In genomic region chr20:57851025-57851682, GRCh38 we compare ENCODE assay signal across 18 cellular contexts.
"Had no signal": no experiment of that assay in that cellular context is flagged by ENCODE, and none has a peak within 500 bp of the region (broad histone marks: within the 10 kb centered on the region; RNA-seq: fewer than 3 reads in every experiment).

No MANE protein-coding gene starts in this region.

- ATAC-seq: esophagus mucosa had no signal

- H3K4me1 ChIP-seq: adrenal gland, parathyroid adenoma, suprapubic skin had no signal

- H3K4me3 Mint-ChIP-seq: activated T-cell treated with anti-CD3 and anti-CD28 coated beads, Interleukin-2, amount 50 U/mL, for 24 hours; immature natural killer cell; naive B cell; neural progenitor cell; stimulated activated naive CD8-positive, alpha-beta T cell treated with anti-CD3 and anti-CD28 coated beads, Interleukin-15, Interleukin-2, amounts not matched to agents 100 ng/mL and 50 ng/mL, for 24 hours had no signal

- H3K9me3 Mint-ChIP-seq: activated T-cell treated with anti-CD3 and anti-CD28 coated beads, Interleukin-2, amount 50 U/mL, for 24 hours; immature natural killer cell; naive B cell; neural progenitor cell; stimulated activated naive CD8-positive, alpha-beta T cell treated with anti-CD3 and anti-CD28 coated beads, Interleukin-15, Interleukin-2, amounts not matched to agents 100 ng/mL and 50 ng/mL, for 24 hours had no signal

- H3K4me1 Mint-ChIP-seq: naive B cell had no signal

- H3K36me3 Mint-ChIP-seq: immature natural killer cell, naive B cell, neural progenitor cell had no signal

- H3K27ac Mint-ChIP-seq: activated T-cell treated with anti-CD3 and anti-CD28 coated beads, Interleukin-2, amount 50 U/mL, for 24 hours; immature natural killer cell; naive B cell; neural progenitor cell; stimulated activated naive CD8-positive, alpha-beta T cell treated with anti-CD3 and anti-CD28 coated beads, Interleukin-15, Interleukin-2, amounts not matched to agents 100 ng/mL and 50 ng/mL, for 24 hours had no signal

- H3K27ac ChIP-seq: adrenal gland, cardiac muscle cell, neural progenitor cell, parathyroid adenoma, SK-N-MC, suprapubic skin had no signal

- H3K4me3 ChIP-seq: adrenal gland, cardiac muscle cell, neural progenitor cell, SK-N-MC, smooth muscle cell, suprapubic skin had no signal

- H2AFZ ChIP-seq: neural progenitor cell, parathyroid adenoma had no signal

- H3K4me2 ChIP-seq: neural progenitor cell, smooth muscle cell had no signal

- H3K27me3 ChIP-seq: adrenal gland, cardiac muscle cell, neural progenitor cell, suprapubic skin had no signal

- DNase-seq: activated CD4-positive, alpha-beta T cell treated with anti-CD3 and anti-CD28 coated beads, Interleukin-2, amount 50 U/mL, for 48 hours; activated CD4-positive, CD25-positive, alpha-beta regulatory T cell treated with anti-CD3 and anti-CD28 coated beads, Interleukin-2, amount 50 U/mL, for 72 hours; activated effector memory CD4-positive, alpha-beta T cell treated with Interleukin-2 at 50 U/mL for 16 hours; activated naive CD4-positive, alpha-beta T cell treated with anti-CD3 and anti-CD28 coated beads, Interleukin-2, amount 50 U/mL, for 16 hours; activated T-cell treated with anti-CD3 and anti-CD28 coated beads, Interleukin-2, amount 50 U/mL, for 24 hours; glutamatergic neuron; immature natural killer cell; naive B cell; trophoblast cell had no signal

- H3K9ac ChIP-seq: neural progenitor cell, parathyroid adenoma had no signal

- H3K36me3 ChIP-seq: adrenal gland, cardiac muscle cell, neural progenitor cell, suprapubic skin had no signal

- H3K9me3 ChIP-seq: adrenal gland, suprapubic skin had no signal

- H3K79me2 ChIP-seq: parathyroid adenoma had no signal
